Comparison of ENCODE assay signal across 9 cellular contexts in genomic region chr22:46775789-46776485, GRCh38. TPM values are rescaled to one million over a fixed set of nuclear protein-coding genes. Genes with fewer than 3 reads are reported as not detected.
DNase-seq lines count a peak whose midpoint lies in the region; ATAC-seq and TF ChIP-seq lines count a peak whose summit lies in the region.
"Had no signal": no experiment of that assay in that cellular context is flagged by ENCODE, and none has a peak within 500 bp of the region (broad histone marks: within the 10 kb centered on the region; RNA-seq: fewer than 3 reads in every experiment).

No MANE protein-coding gene starts in this region.

- H3K27me3 Mint-ChIP-seq in activated CD8-positive, alpha-beta T cell treated with anti-CD3 and anti-CD28 coated beads, Interleukin-2, amount 10 ng/mL, durations not matched to agents 7 days and 5 days (ENCODE audit: low read depth): no peaks in the 10 kb centered on the region

- H3K27me3 ChIP-seq in left ventricle myocardium inferior (ENCODE audit: low read depth): no peaks in the 10 kb centered on the region
- H3K27me3 ChIP-seq in transverse colon: no peaks in the 10 kb centered on the region
- H3K27me3 ChIP-seq: SJSA1 had no signal

- peak overlapping the region; percentile 22 for H3K4me3 Mint-ChIP-seq in activated CD8-positive, alpha-beta T cell treated with anti-CD3 and anti-CD28 coated beads, Interleukin-2, amount 10 ng/mL, durations not matched to agents 7 days and 5 days

- intact Hi-C loops in left ventricle myocardium inferior (cut with micrococcal nuclease): no loop called here
- intact Hi-C loops in Right ventricle myocardium superior (cut with DNase I): no loop called here
- intact Hi-C loops in transverse colon (cut with DNase I; ENCODE audit: low total_unique reads): no loop called here

- ATAC-seq in Right ventricle myocardium superior (ENCODE audit: poor library complexity): no peak
- ATAC-seq in activated CD8-positive, alpha-beta T cell treated with anti-CD3 and anti-CD28 coated beads, Interleukin-2, amount 10 ng/mL, durations not matched to agents 7 days and 5 days: no peak

- H3K4me1 ChIP-seq in left ventricle myocardium inferior (peaks cover 67% of the 10 kb centered on the region), transverse colon (peaks cover 24 to 66% (median 45%) of the 10 kb centered on the region in 4 donors)

- DNase-seq in left ventricle myocardium inferior (no peak), Right ventricle myocardium superior (no peak), islet precursor cell (peak; percentile 42), transverse colon (no peak), GM03348 (ENCODE audit: low spot score) (no peak), 8988T (no peak), putamen (ENCODE audit: low spot score) (no peak)
- no peak for DNase-seq in activated CD8-positive, alpha-beta T cell treated with anti-CD3 and anti-CD28 coated beads, Interleukin-2, amount 10 ng/mL, durations not matched to agents 7 days and 5 days

- H3K36me3 ChIP-seq in left ventricle myocardium inferior: no peaks in the 10 kb centered on the region
- no peaks in the 10 kb centered on the region for H3K36me3 ChIP-seq in transverse colon
- H3K36me3 ChIP-seq: SJSA1 had no signal

- peak overlapping the region; percentile 80 for H3K27ac ChIP-seq in left ventricle myocardium inferior (replicated peaks)
- H3K27ac ChIP-seq in transverse colon: peak overlapping the region; percentile 49 to 79 (median 60)
- H3K27ac ChIP-seq: SJSA1 had no signal

- H3K36me3 Mint-ChIP-seq in activated CD8-positive, alpha-beta T cell treated with anti-CD3 and anti-CD28 coated beads, Interleukin-2, amount 10 ng/mL, durations not matched to agents 7 days and 5 days (ENCODE audit: low read depth): peaks cover 28% of the 10 kb centered on the region

- peaks cover 54% of the 10 kb centered on the region for H3K4me1 Mint-ChIP-seq in activated CD8-positive, alpha-beta T cell treated with anti-CD3 and anti-CD28 coated beads, Interleukin-2, amount 10 ng/mL, durations not matched to agents 7 days and 5 days (ENCODE audit: low read depth)

- in situ Hi-C loops in transverse colon (cut with MboI; ENCODE audit: low pct_ligation_motif_present in 1 of 4, low pct_unique_long_range_greater_than_20kb in 1 of 4, low sequenced_read_pairs in 3 of 4): no loop called here

- peak overlapping the region; percentile 81 for H3K27ac Mint-ChIP-seq in activated CD8-positive, alpha-beta T cell treated with anti-CD3 and anti-CD28 coated beads, Interleukin-2, amount 10 ng/mL, durations not matched to agents 7 days and 5 days

- CTCF ChIA-PET in activated CD8-positive, alpha-beta T cell treated with anti-CD3 and anti-CD28 coated beads, Interleukin-2, amount 10 ng/mL, durations not matched to agents 7 days and 5 days (lab: Charles Lee): interaction anchor here (1.2 to 2.8 kb wide), 2 partner anchors 17 to 27 kb away, joined by 6 to 8 read pairs; no protein-coding TSS in a partner anchor

- TF ChIP-seq CTCF in left ventricle myocardium inferior (IDR thresholded peaks at IDR 0.05; ENCODE audit: borderline replicate concordance) (no peak), transverse colon (IDR thresholded peaks at IDR 0.05) (no peak)

- H3K4me3 ChIP-seq in left ventricle myocardium inferior (no peak overlapping the region), transverse colon (no peak overlapping the region)
- H3K4me3 ChIP-seq: SJSA1 had no signal

- no peak for TF ChIP-seq POLR2A in transverse colon (IDR thresholded peaks at IDR 0.05)

- 64 to 68% methylated on average over 3 to 17 of the region's 17 CpGs for WGBS in transverse colon (ENCODE audit: low coverage in 1 of 2), 2 donors

- H3K9me3 Mint-ChIP-seq in activated CD8-positive, alpha-beta T cell treated with anti-CD3 and anti-CD28 coated beads, Interleukin-2, amount 10 ng/mL, durations not matched to agents 7 days and 5 days (ENCODE audit: insufficient read depth): no peaks in the 10 kb centered on the region

- no peak for TF ChIP-seq EP300 in transverse colon (IDR thresholded peaks at IDR 0.05; ENCODE audit: low read depth)

- no peaks in the 10 kb centered on the region for H3K9me3 ChIP-seq in left ventricle myocardium inferior (replicated peaks)
- no peaks in the 10 kb centered on the region for H3K9me3 ChIP-seq in transverse colon
- H3K9me3 ChIP-seq: SJSA1 had no signal

- POLR2A ChIA-PET in activated CD8-positive, alpha-beta T cell treated with anti-CD3 and anti-CD28 coated beads, Interleukin-2, amount 10 ng/mL, durations not matched to agents 7 days and 5 days (lab: Charles Lee): interaction anchor here (0.6 to 3.1 kb wide), 3 partner anchors 13 to 26 kb away, joined by 4 to 25 read pairs (median 6); partner anchors contain the start of gene TBC1D22A

RNA-seq across cellular contexts. Expression of gene TBC1D22A, which starts 13.5 kb away (rescaled TPM):
- total RNA-seq in left ventricle myocardium inferior (16.2 TPM), Right ventricle myocardium superior (14.0 TPM), transverse colon (100 to 1,000 TPM in 1 of 4 donors, 10 to 100 TPM in 3; 31.2 to 111 (median 41.8) TPM)
- 10 to 100 TPM; 34.1 to 38.7 TPM for total RNA-seq in activated CD8-positive, alpha-beta T cell treated with anti-CD3 and anti-CD28 coated beads, Interleukin-2, amount 10 ng/mL, durations not matched to agents 7 days and 5 days

RNA-seq across cellular contexts. Expression of gene CERK, which starts 37.9 kb away (rescaled TPM):
- total RNA-seq in left ventricle myocardium inferior (76.9 TPM), Right ventricle myocardium superior (69.0 TPM), transverse colon (10 to 100 TPM; 13.7 to 72.2 (median 63.5) TPM)
- total RNA-seq in activated CD8-positive, alpha-beta T cell treated with anti-CD3 and anti-CD28 coated beads, Interleukin-2, amount 10 ng/mL, durations not matched to agents 7 days and 5 days: 10 to 100 TPM; 61.1 to 65.6 TPM
